In the genomic region with DNA sequence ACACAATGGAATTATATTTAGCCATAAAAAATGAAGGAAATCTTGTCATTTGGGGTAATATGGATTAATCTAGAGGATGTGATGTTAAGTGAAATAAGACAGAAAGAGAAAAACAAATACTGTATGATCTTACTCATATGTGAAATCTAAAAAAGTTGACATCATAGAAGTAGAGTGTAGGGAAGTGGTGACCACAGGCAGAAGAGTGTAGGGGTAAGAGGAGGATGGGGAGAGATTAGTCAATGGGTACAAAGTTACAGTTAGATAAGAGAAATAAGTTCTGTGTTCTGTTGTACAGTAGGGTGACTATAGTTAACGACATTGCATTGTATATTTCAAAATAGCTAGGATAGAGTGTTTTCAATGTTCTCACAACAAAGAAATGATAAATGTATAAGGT, we compare ENCODE assay signal across 22 cellular contexts.
"Had no signal": no experiment of that assay in that cellular context is flagged by ENCODE, and none has a peak within 500 bp of the region (broad histone marks: within the 10 kb centered on the region; RNA-seq: fewer than 3 reads in every experiment).

No MANE protein-coding gene starts in this region.

- ATAC-seq: effector memory CD8-positive, alpha-beta T cell; left ventricle myocardium superior; lower lobe of right lung; right lobe of liver had no signal

- H3K27ac Mint-ChIP-seq: immature natural killer cell, natural killer cell, progenitor cell of endocrine pancreas had no signal

- H3K27ac ChIP-seq: esophagus squamous epithelium, lower lobe of right lung, neutrophil, parathyroid adenoma, right lobe of liver, stomach, thyroid gland had no signal

- H3K4me3 ChIP-seq: esophagus squamous epithelium, lower lobe of right lung, right lobe of liver, stomach, thyroid gland had no signal

- DNase-seq: cortex of kidney; effector memory CD8-positive, alpha-beta T cell; erythroblast; esophagus squamous epithelium; foreskin melanocyte; hypothalamus; immature natural killer cell; islet precursor cell; left ventricle myocardium superior; lower lobe of right lung; natural killer cell; right lobe of liver; small intestine; stimulated activated CD4-positive, alpha-beta T cell treated with anti-CD3 and anti-CD28 coated beads, Interleukin-15, amount 100 ng/mL, for 24 hours; stimulated activated CD4-positive, alpha-beta T cell treated with anti-CD3 and anti-CD28 coated beads, Interleukin-2, amount 100 ng/mL, for 48 hours; stimulated activated naive CD4-positive, alpha-beta T cell; stomach; thyroid gland; trophoblast cell had no signal

- H3K27me3 ChIP-seq: esophagus squamous epithelium, neutrophil, right lobe of liver, stomach, thyroid gland had no signal

- H3K4me3 Mint-ChIP-seq: effector memory CD8-positive, alpha-beta T cell; immature natural killer cell; natural killer cell had no signal

- H2AFZ ChIP-seq: parathyroid adenoma had no signal

- H3K36me3 ChIP-seq: esophagus squamous epithelium, lower lobe of right lung, neutrophil, right lobe of liver, stomach, thyroid gland had no signal

- H3K36me3 Mint-ChIP-seq: natural killer cell had no signal

- H3K4me1 ChIP-seq: esophagus squamous epithelium, lower lobe of right lung, parathyroid adenoma, right lobe of liver, stomach, thyroid gland had no signal

- H3K4me1 Mint-ChIP-seq: immature natural killer cell, natural killer cell had no signal

- H3K27me3 Mint-ChIP-seq: progenitor cell of endocrine pancreas had no signal

- H3K9me3 ChIP-seq: esophagus squamous epithelium, lower lobe of right lung, right lobe of liver, thyroid gland had no signal

- H3K79me2 ChIP-seq: parathyroid adenoma had no signal
